In genomic region chr5:39214912-39215709, GRCh38 we compare ENCODE assay signal across 15 cellular contexts.
DNase-seq lines count a peak whose midpoint lies in the region; ATAC-seq lines count a peak whose summit lies in the region.
"Had no signal": no experiment of that assay in that cellular context is flagged by ENCODE, and none has a peak within 500 bp of the region (broad histone marks: within the 10 kb centered on the region; RNA-seq: fewer than 3 reads in every experiment).

No MANE protein-coding gene starts in this region.

- H3K36me3 Mint-ChIP-seq in activated naive CD8-positive, alpha-beta T cell treated with anti-CD3 and anti-CD28 coated beads, Interleukin-2, amount 50 U/mL, for 24 hours (ENCODE audit: low read depth): no peaks in the 10 kb centered on the region

- peaks cover 95% of the 10 kb centered on the region for H3K4me1 Mint-ChIP-seq in activated naive CD8-positive, alpha-beta T cell treated with anti-CD3 and anti-CD28 coated beads, Interleukin-2, amount 50 U/mL, for 24 hours

- no peaks in the 10 kb centered on the region for H3K9me3 Mint-ChIP-seq in activated naive CD8-positive, alpha-beta T cell treated with anti-CD3 and anti-CD28 coated beads, Interleukin-2, amount 50 U/mL, for 24 hours

- peak overlapping the region; percentile 95 for H3K27ac Mint-ChIP-seq in activated naive CD8-positive, alpha-beta T cell treated with anti-CD3 and anti-CD28 coated beads, Interleukin-2, amount 50 U/mL, for 24 hours

- H3K27me3 Mint-ChIP-seq in activated naive CD8-positive, alpha-beta T cell treated with anti-CD3 and anti-CD28 coated beads, Interleukin-2, amount 50 U/mL, for 24 hours: no peaks in the 10 kb centered on the region

- H3K4me3 Mint-ChIP-seq in activated naive CD8-positive, alpha-beta T cell treated with anti-CD3 and anti-CD28 coated beads, Interleukin-2, amount 50 U/mL, for 24 hours: peak overlapping the region; percentile 78

- peak; percentile 47 for DNase-seq in activated CD8-positive, alpha-beta memory T cell treated with anti-CD3 and anti-CD28 coated beads, Interleukin-2, amount 50 U/mL, for 1 hour (ENCODE audit: extremely low read depth)
- DNase-seq in activated CD8-positive, alpha-beta memory T cell treated with anti-CD3 and anti-CD28 coated beads for 24 hours: no peak
- DNase-seq in activated CD4-positive, alpha-beta T cell treated with anti-CD3 and anti-CD28 coated beads, Interleukin-2, amount 50 U/mL, for 1 hour: peak; percentile 65
- no peak for DNase-seq in activated naive CD8-positive, alpha-beta T cell treated with anti-CD3 and anti-CD28 coated beads, Interleukin-2, amount 50 U/mL, for 24 hours
- DNase-seq in stimulated activated naive CD4-positive, alpha-beta T cell treated with Interleukin-2 at 50 U/mL for 16 hours (lab: John Stamatoyannopoulos, UW): peak; percentile 35
- DNase-seq in LoVo (ENCODE audit: low spot score) (no peak), Ammon's horn (ENCODE audit: low spot score) (no peak)
- DNase-seq: Caco-2, GF-D8, NCI-H146, NCI-H446, psoas muscle, SHP77 treated with DMSO at 0.1 percent for 48 hours, testis had no signal

- peak; percentile 31 for ATAC-seq in activated naive CD8-positive, alpha-beta T cell treated with anti-CD3 and anti-CD28 coated beads, Interleukin-2, amount 50 U/mL, for 24 hours
- no peak for ATAC-seq in HG02981 (IDR thresholded peaks at IDR 0.05; ENCODE audit: unreplicated experiment)
- ATAC-seq: psoas muscle had no signal

Comparison
In these comparisons a context has a peak if more than half of its experiments do, and no peak if none do; other contexts are left out.
1. DNase-seq: peak in activated CD8-positive, alpha-beta memory T cell treated with anti-CD3 and anti-CD28 coated beads, Interleukin-2, amount 50 U/mL, for 1 hour (single experiment), activated CD4-positive, alpha-beta T cell treated with anti-CD3 and anti-CD28 coated beads, Interleukin-2, amount 50 U/mL, for 1 hour (single experiment) and stimulated activated naive CD4-positive, alpha-beta T cell treated with Interleukin-2 at 50 U/mL for 16 hours (single experiment); none in activated CD8-positive, alpha-beta memory T cell treated with anti-CD3 and anti-CD28 coated beads for 24 hours (single experiment), activated naive CD8-positive, alpha-beta T cell treated with anti-CD3 and anti-CD28 coated beads, Interleukin-2, amount 50 U/mL, for 24 hours (single experiment), LoVo (single experiment) and Ammon's horn (single experiment).